Comparison of ENCODE assay signal across 16 cellular contexts in the genomic region with DNA sequence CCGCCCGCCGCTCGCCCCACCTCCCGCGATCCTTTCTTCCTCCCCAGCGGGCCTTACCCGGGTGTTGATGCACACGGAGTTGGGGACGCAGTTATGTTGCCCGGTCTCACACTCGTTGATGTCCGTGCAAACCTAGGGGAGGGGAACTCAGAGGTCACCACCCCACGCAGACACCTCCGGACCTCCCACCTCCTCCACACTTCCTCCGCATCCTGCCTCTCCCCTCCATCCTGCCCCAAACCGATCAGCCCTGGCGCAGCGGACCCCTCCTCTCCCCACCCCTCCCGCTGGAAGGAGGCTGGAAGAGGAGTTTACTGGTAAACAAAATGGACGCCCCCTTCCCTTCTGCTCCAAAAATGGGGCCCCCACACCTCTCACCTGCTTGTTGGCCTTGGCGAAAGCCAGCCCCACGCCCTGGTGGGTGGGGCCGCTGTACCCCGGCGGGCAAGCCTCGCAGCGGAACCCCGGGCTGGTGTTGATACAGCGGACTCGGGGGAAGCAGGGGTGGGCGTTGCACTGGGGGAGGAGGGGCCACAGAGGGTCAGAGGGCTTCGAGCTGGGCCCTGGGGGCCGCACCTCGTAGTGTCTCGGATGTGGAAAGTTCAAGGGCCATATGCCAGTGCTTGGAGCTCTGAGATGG. TPM values are rescaled to one million over a fixed set of nuclear protein-coding genes. Genes with fewer than 3 reads are reported as not detected.
DNase-seq lines count a peak whose midpoint lies in the region; ATAC-seq and TF ChIP-seq lines count a peak whose summit lies in the region.
"Had no signal": no experiment of that assay in that cellular context is flagged by ENCODE, and none has a peak within 500 bp of the region (broad histone marks: within the 10 kb centered on the region; RNA-seq: fewer than 3 reads in every experiment).

No MANE protein-coding gene starts in this region.

- TF ChIP-seq POLR2A in adrenal gland (IDR thresholded peaks at IDR 0.05), result no peak
- TF ChIP-seq POLR2A in body of pancreas (IDR thresholded peaks at IDR 0.05), result no peak

- intact Hi-C loops in activated CD4-positive, alpha-beta T cell treated with anti-CD3 and anti-CD28 coated beads, Interleukin-2, amount 10 ng/mL, durations not matched to agents 24 days and 14 days (cut with micrococcal nuclease), result loop anchor here (10.0 kb wide), 1 partner anchor 76 kb away; no protein-coding TSS in a partner anchor
- intact Hi-C loops in adrenal gland (cut with DNase I), result no loop called here
- intact Hi-C loops in body of pancreas (cut with DNase I), result no loop called here

- no peak for TF ChIP-seq CTCF in WTC11 (IDR thresholded peaks at IDR 0.05)
- TF ChIP-seq CTCF in glutamatergic neuron (IDR thresholded peaks at IDR 0.05; ENCODE audit: partially characterized antibody, unreplicated experiment), result no peak
- no peak for TF ChIP-seq CTCF in adrenal gland (IDR thresholded peaks at IDR 0.05)
- TF ChIP-seq CTCF in body of pancreas (IDR thresholded peaks at IDR 0.05), result no peak

- H3K4me3 ChIP-seq in adrenal gland (no peak overlapping the region), body of pancreas (no peak overlapping the region)

- H3K36me3 Mint-ChIP-seq in activated CD4-positive, alpha-beta T cell treated with anti-CD3 and anti-CD28 coated beads, Interleukin-2, amount 10 ng/mL, durations not matched to agents 24 days and 14 days (ENCODE audit: low read depth), result peaks cover 4% of the 10 kb centered on the region
- H3K36me3 Mint-ChIP-seq in WTC11, result 0 out of 2 replicates have a peak, but pooled peaks cover 2% of the 10 kb centered on the region
- peaks cover 8% of the 10 kb centered on the region for H3K36me3 Mint-ChIP-seq in glutamatergic neuron (ENCODE audit: unreplicated experiment)
- peaks cover 6% of the 10 kb centered on the region for H3K36me3 Mint-ChIP-seq in stimulated activated effector memory CD8-positive, alpha-beta T cell treated with anti-CD3 and anti-CD28 coated beads, Interleukin-12 subunit alpha, Interleukin-12 subunit beta, amount 100 ng/mL, for 72 hours

- H3K9me3 ChIP-seq in adrenal gland (replicated peaks in 1 of 3) (no peaks in the 10 kb centered on the region), body of pancreas (no peaks in the 10 kb centered on the region)

- peaks cover 75% of the 10 kb centered on the region for H3K27me3 Mint-ChIP-seq in activated CD4-positive, alpha-beta T cell treated with anti-CD3 and anti-CD28 coated beads, Interleukin-2, amount 10 ng/mL, durations not matched to agents 24 days and 14 days
- peaks cover 100% of the 10 kb centered on the region for H3K27me3 Mint-ChIP-seq in WTC11 (ENCODE audit: low read depth)
- peaks cover 49% of the 10 kb centered on the region for H3K27me3 Mint-ChIP-seq in glutamatergic neuron (ENCODE audit: unreplicated experiment)

- 1 to 3% (median 1%) methylated on average over 15 to 36 of the region's 36 CpGs for WGBS in adrenal gland, 4 donors
- WGBS in body of pancreas, 2 donors, result 3% methylated on average over 25 to 31 of the region's 36 CpGs

- peak overlapping the region; percentile 61 for H3K4me3 Mint-ChIP-seq in activated CD4-positive, alpha-beta T cell treated with anti-CD3 and anti-CD28 coated beads, Interleukin-2, amount 10 ng/mL, durations not matched to agents 24 days and 14 days
- peak overlapping the region; percentile 79 for H3K4me3 Mint-ChIP-seq in WTC11
- peak overlapping the region; percentile 80 for H3K4me3 Mint-ChIP-seq in glutamatergic neuron (ENCODE audit: unreplicated experiment)
- H3K4me3 Mint-ChIP-seq in stimulated activated effector memory CD8-positive, alpha-beta T cell treated with anti-CD3 and anti-CD28 coated beads, Interleukin-12 subunit alpha, Interleukin-12 subunit beta, amount 100 ng/mL, for 72 hours, result peak overlapping the region; percentile 58

- POLR2A ChIA-PET in WTC11 (lab: Charles Lee), result no interaction called here

- H3K27me3 ChIP-seq in adrenal gland, result peaks cover 54% of the 10 kb centered on the region
- peaks cover 16 to 43% of the 10 kb centered on the region in 2 donors for H3K27me3 ChIP-seq in body of pancreas

- H3K9me3 Mint-ChIP-seq in activated CD4-positive, alpha-beta T cell treated with anti-CD3 and anti-CD28 coated beads, Interleukin-2, amount 10 ng/mL, durations not matched to agents 24 days and 14 days, result no peaks in the 10 kb centered on the region
- H3K9me3 Mint-ChIP-seq in WTC11, result no peaks in the 10 kb centered on the region
- peaks cover 14% of the 10 kb centered on the region for H3K9me3 Mint-ChIP-seq in glutamatergic neuron (ENCODE audit: unreplicated experiment)
- no peaks in the 10 kb centered on the region for H3K9me3 Mint-ChIP-seq in stimulated activated effector memory CD8-positive, alpha-beta T cell treated with anti-CD3 and anti-CD28 coated beads, Interleukin-12 subunit alpha, Interleukin-12 subunit beta, amount 100 ng/mL, for 72 hours

- CTCF ChIA-PET in WTC11 (lab: Charles Lee), result interaction anchor here (1.1 to 5.1 kb wide), 4 partner anchors 8 to 127 kb away, joined by 3 to 33 read pairs (median 6); no protein-coding TSS in a partner anchor

- peak overlapping the region; percentile 55 for H3K27ac Mint-ChIP-seq in activated CD4-positive, alpha-beta T cell treated with anti-CD3 and anti-CD28 coated beads, Interleukin-2, amount 10 ng/mL, durations not matched to agents 24 days and 14 days
- H3K27ac Mint-ChIP-seq in WTC11 (no peak overlapping the region), glutamatergic neuron (ENCODE audit: unreplicated experiment) (no peak overlapping the region)
- H3K27ac Mint-ChIP-seq in stimulated activated effector memory CD8-positive, alpha-beta T cell treated with anti-CD3 and anti-CD28 coated beads, Interleukin-12 subunit alpha, Interleukin-12 subunit beta, amount 100 ng/mL, for 72 hours, result no peak overlapping the region

- no peak for DNase-seq in activated CD4-positive, alpha-beta T cell treated with anti-CD3 and anti-CD28 coated beads, Interleukin-2, amount 10 ng/mL, durations not matched to agents 24 days and 14 days
- no peak for DNase-seq in activated CD4-positive, alpha-beta T cell treated with anti-CD3 and anti-CD28 coated beads, Interleukin-2, amount 50 U/mL, for 48 hours
- DNase-seq in WTC11 (ENCODE audit: low spot score) (peak; percentile 40), glutamatergic neuron (no peak), DMS153 treated with DMSO at 0.1 percent for 48 hours (lab: John Stamatoyannopoulos, UW; ENCODE audit: unreplicated experiment) (no peak), adrenal gland (no peak), body of pancreas (no peak)
- DNase-seq in stimulated activated effector memory CD8-positive, alpha-beta T cell treated with anti-CD3 and anti-CD28 coated beads, Interleukin-12 subunit alpha, Interleukin-12 subunit beta, amount 100 ng/mL, for 72 hours (ENCODE audit: low spot score in 2 of 2), result no peak
- DNase-seq: amygdala; effector CD4-positive, alpha-beta T cell; NCI-H510A; substantia nigra had no signal

- ATAC-seq in WTC11 (no peak), body of pancreas (no peak)
- ATAC-seq in stimulated activated effector memory CD8-positive, alpha-beta T cell treated with anti-CD3 and anti-CD28 coated beads, Interleukin-12 subunit alpha, Interleukin-12 subunit beta, amount 100 ng/mL, for 72 hours, result no peak
- ATAC-seq: activated CD4-positive, CD25-positive, alpha-beta regulatory T cell treated with anti-CD3 and anti-CD28 coated beads, Interleukin-2, amount 50 U/mL, for 24 hours had no signal

- H3K27ac ChIP-seq in adrenal gland, result no peak overlapping the region
- no peak overlapping the region for H3K27ac ChIP-seq in body of pancreas
- H3K27ac ChIP-seq: HL-60 had no signal

- H3K4me1 Mint-ChIP-seq in activated CD4-positive, alpha-beta T cell treated with anti-CD3 and anti-CD28 coated beads, Interleukin-2, amount 10 ng/mL, durations not matched to agents 24 days and 14 days, result peaks cover 12% of the 10 kb centered on the region
- H3K4me1 Mint-ChIP-seq in WTC11, result peaks cover 22% of the 10 kb centered on the region
- peaks cover 3% of the 10 kb centered on the region for H3K4me1 Mint-ChIP-seq in glutamatergic neuron (ENCODE audit: low read depth, unreplicated experiment)
- peaks cover 54% of the 10 kb centered on the region for H3K4me1 Mint-ChIP-seq in stimulated activated effector memory CD8-positive, alpha-beta T cell treated with anti-CD3 and anti-CD28 coated beads, Interleukin-12 subunit alpha, Interleukin-12 subunit beta, amount 100 ng/mL, for 72 hours

- H3K4me1 ChIP-seq in adrenal gland (replicated peaks in 1 of 2) (peaks cover 3 to 13% of the 10 kb centered on the region in 2 donors), body of pancreas (peaks cover 47% of the 10 kb centered on the region)

- H3K36me3 ChIP-seq in adrenal gland (replicated peaks in 1 of 2), result no peaks in the 10 kb centered on the region
- no peaks in the 10 kb centered on the region for H3K36me3 ChIP-seq in body of pancreas (replicated peaks in 1 of 2; ENCODE audit: insufficient read depth in 1 of 2, low read depth in 2 of 2)

TF ChIP-seq in WTC11, 78 proteins besides CTCF, POLR2A, EP300 and RAD21 (continues in another document):
- TF ChIP-seq, protein P1, sequence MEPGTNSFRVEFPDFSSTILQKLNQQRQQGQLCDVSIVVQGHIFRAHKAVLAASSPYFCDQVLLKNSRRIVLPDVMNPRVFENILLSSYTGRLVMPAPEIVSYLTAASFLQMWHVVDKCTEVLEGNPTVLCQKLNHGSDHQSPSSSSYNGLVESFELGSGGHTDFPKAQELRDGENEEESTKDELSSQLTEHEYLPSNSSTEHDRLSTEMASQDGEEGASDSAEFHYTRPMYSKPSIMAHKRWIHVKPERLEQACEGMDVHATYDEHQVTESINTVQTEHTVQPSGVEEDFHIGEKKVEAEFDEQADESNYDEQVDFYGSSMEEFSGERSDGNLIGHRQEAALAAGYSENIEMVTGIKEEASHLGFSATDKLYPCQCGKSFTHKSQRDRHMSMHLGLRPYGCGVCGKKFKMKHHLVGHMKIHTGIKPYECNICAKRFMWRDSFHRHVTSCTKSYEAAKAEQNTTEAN (CRISPR knock-in tag; IDR thresholded peaks at IDR 0.05), result 0 out of 2 replicates have a peak, but pooled peaks have one; percentile 14
- TF ChIP-seq, protein P2, sequence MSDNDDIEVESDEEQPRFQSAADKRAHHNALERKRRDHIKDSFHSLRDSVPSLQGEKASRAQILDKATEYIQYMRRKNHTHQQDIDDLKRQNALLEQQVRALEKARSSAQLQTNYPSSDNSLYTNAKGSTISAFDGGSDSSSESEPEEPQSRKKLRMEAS (CRISPR knock-in tag; IDR thresholded peaks at IDR 0.05), result no peak

RNA-seq across cellular contexts. Expression of a gene that starts 2.2 kb away (rescaled TPM):
- not detected in 2 replicates for total RNA-seq in activated CD4-positive, alpha-beta T cell treated with anti-CD3 and anti-CD28 coated beads, Interleukin-2, amount 10 ng/mL, durations not matched to agents 24 days and 14 days
- total RNA-seq in WTC11 (2021) (0.13 to 0.18 TPM (median 0.16 TPM) in 3 replicates), glutamatergic neuron (ENCODE audit: unreplicated experiment) (not detected), adrenal gland (under 1 TPM in 1 of 8 donors, not detected in 7; 0.11 TPM), body of pancreas (1 to 10 TPM in 1 of 2 donors, under 1 TPM in 1; 0.33 to 6.0 TPM)
- under 1 TPM in 2 of 3 donors, not detected in 1; 0.16 to 0.17 TPM for polyA plus RNA-seq in adrenal gland
- total RNA-seq: glomerular endothelial cell, lung microvascular endothelial cell had no signal

RNA-seq across cellular contexts. Expression of a gene that starts 42.9 kb away (rescaled TPM):
- 97.6 and 110 TPM in 2 replicates for total RNA-seq in activated CD4-positive, alpha-beta T cell treated with anti-CD3 and anti-CD28 coated beads, Interleukin-2, amount 10 ng/mL, durations not matched to agents 24 days and 14 days
- 77.3 to 82.5 TPM (median 81.9 TPM) in 3 replicates for total RNA-seq in WTC11 (2021)
- total RNA-seq in glutamatergic neuron (ENCODE audit: unreplicated experiment), result 46.3 TPM
- 100 to 1,000 TPM in 1 of 8 donors, 10 to 100 TPM in 7; 57.7 to 141 (median 80.1) TPM for total RNA-seq in adrenal gland
- 10 to 100 TPM; 27.6 to 80.8 (median 55.1) TPM for polyA plus RNA-seq in adrenal gland
- 10 to 100 TPM; 38.9 to 59.0 TPM for total RNA-seq in body of pancreas
